In genomic region chr22:23085351-23085671, GRCh38 we compare ENCODE assay signal across 24 cellular contexts. TPM values are rescaled to one million over a fixed set of nuclear protein-coding genes. Genes with fewer than 3 reads are reported as not detected.
"Had no signal": no experiment of that assay in that cellular context is flagged by ENCODE, and none has a peak within 500 bp of the region (broad histone marks: within the 10 kb centered on the region; RNA-seq: fewer than 3 reads in every experiment).

No MANE protein-coding gene starts in this region.

- FAIRE-seq: HepG2 had no signal

- ATAC-seq: Panc1, PC-3 had no signal

- DNase-seq: IMR-90, Kasumi-1, MM.1S, NCI-H1092 treated with DMSO at 0.1 percent for 48 hours, NCI-H1436, NCI-H2029, NCI-H2081 treated with DMSO at 0.1 percent for 48 hours, NCI-H2171, NCI-H226, NCI-H446, NCI-H510A, NCI-H524 treated with DMSO at 0.1 percent for 48 hours, NCI-H774, PC-3, SHP77, SK-N-SH, SW 1271 had no signal

- H3K4me2 ChIP-seq: KMS-11, SK-N-SH had no signal

- H3K9me3 ChIP-seq: SK-N-SH had no signal

- H3K27ac ChIP-seq: KMS-11, RWPE1 had no signal

- H3K9ac ChIP-seq: KMS-11, SK-N-SH had no signal

RNA-seq across cellular contexts. Expression of gene RSPH14, which starts 56.5 kb away (rescaled TPM):
- total RNA-seq: HT1080, IMR-90, M059J, SK-MEL-5 had no signal
- polyA plus RNA-seq: IMR-90 had no signal
